ENCODE assay signal across 27 cellular contexts in genomic region chr5:30385754-30386153, GRCh38.
"Had no signal": no experiment of that assay in that cellular context is flagged by ENCODE, and none has a peak within 500 bp of the region (broad histone marks: within the 10 kb centered on the region; RNA-seq: fewer than 3 reads in every experiment).

No MANE protein-coding gene starts in this region.

- H3K4me1 ChIP-seq: colonic mucosa, esophagus muscularis mucosa, esophagus squamous epithelium, foreskin keratinocyte, gastrocnemius medialis, gastroesophageal sphincter, heart left ventricle, heart right ventricle had no signal

- H3K4me3 ChIP-seq: colonic mucosa, coronary artery, dorsolateral prefrontal cortex, esophagus muscularis mucosa, esophagus squamous epithelium, gastrocnemius medialis, gastroesophageal sphincter, heart left ventricle, heart right ventricle, hepatocyte had no signal

- DNase-seq: colonic mucosa; cortex of kidney; dorsolateral prefrontal cortex; effector CD4-positive, alpha-beta T cell; effector CD8-positive, alpha-beta T cell; effector memory CD4-positive, alpha-beta T cell; effector memory CD8-positive, alpha-beta T cell; endodermal cell; erythroblast; esophagus squamous epithelium; foreskin fibroblast; foreskin keratinocyte; foreskin melanocyte; gastrocnemius medialis; glutamatergic neuron; head of caudate nucleus; heart left ventricle; heart right ventricle had no signal

- ATAC-seq: effector memory CD8-positive, alpha-beta T cell; esophagus mucosa; foreskin keratinocyte; gastrocnemius medialis; gastroesophageal sphincter; heart left ventricle; heart right ventricle had no signal

- H3K9me3 ChIP-seq: colonic mucosa, esophagus muscularis mucosa, esophagus squamous epithelium, gastrocnemius medialis, gastroesophageal sphincter had no signal

- H3K27ac ChIP-seq: colonic mucosa, coronary artery, dorsolateral prefrontal cortex, epithelial cell of prostate, esophagus muscularis mucosa, esophagus squamous epithelium, foreskin keratinocyte, gastrocnemius medialis, gastroesophageal sphincter, heart left ventricle, heart right ventricle, hepatocyte had no signal

- FAIRE-seq: colon, endometrium, endothelial cell of umbilical vein had no signal

- H3K4me2 ChIP-seq: hepatocyte had no signal
